In genomic region chr1:25896266-25896665, GRCh38 we compare ENCODE assay signal across 10 cellular contexts. TPM values are rescaled to one million over a fixed set of nuclear protein-coding genes. Genes with fewer than 3 reads are reported as not detected.
DNase-seq lines count a peak whose midpoint lies in the region; ATAC-seq and TF ChIP-seq lines count a peak whose summit lies in the region.
"Had no signal": no experiment of that assay in that cellular context is flagged by ENCODE, and none has a peak within 500 bp of the region (broad histone marks: within the 10 kb centered on the region; RNA-seq: fewer than 3 reads in every experiment).

No MANE protein-coding gene starts in this region.

- WGBS in tibial nerve, 2 donors = 63 to 65% methylated on average over 1 of the region's 1 CpG

- no peaks in the 10 kb centered on the region for H3K9me3 ChIP-seq in tibial nerve

- H3K27ac ChIP-seq in RWPE1 (peak overlapping the region; percentile 99), epithelial cell of prostate (peak overlapping the region; percentile 54), tibial nerve (peak overlapping the region in 3 of 4 donors; percentile 13 to 86 (median 61))

- no peaks in the 10 kb centered on the region for H3K27me3 ChIP-seq in tibial nerve

- H3K4me1 ChIP-seq in tibial nerve = peaks cover 0 to 66% (median 31%) of the 10 kb centered on the region in 4 donors

- TF ChIP-seq POLR2A in tibial nerve (IDR thresholded peaks at IDR 0.05) = no peak

- DNase-seq in activated effector memory CD4-positive, alpha-beta T cell treated with anti-CD3 and anti-CD28 coated beads, Interleukin-2, amount 50 U/mL, for 16 hours = peak; percentile 28
- no peak for DNase-seq in activated effector memory CD4-positive, alpha-beta T cell treated with Interleukin-2 at 50 U/mL for 16 hours
- DNase-seq in RWPE1 (ENCODE audit: low spot score) (no peak), epithelial cell of prostate (ENCODE audit: low read depth, low spot score) (no peak), tibial nerve (ENCODE audit: low spot score in 2 of 2) (no peak), AG08395 (ENCODE audit: low spot score) (no peak), cerebellar nuclear complex (lab: John Stamatoyannopoulos, UW) (no peak)
- DNase-seq: CD8-positive, alpha-beta memory T cell; NCI-H1694 treated with DMSO at 0.1 percent for 48 hours had no signal

- no peak for ATAC-seq in HG03025 (IDR thresholded peaks at IDR 0.05; ENCODE audit: low FRiP score, unreplicated experiment)

- CTCF ChIA-PET in RWPE1 (lab: Yijun Ruan, JAX) = interaction anchor here (0.6 to 2.2 kb wide), 9 partner anchors 8 to 162 kb away, joined by 3 to 12 read pairs (median 3); partner anchors contain the start of genes PAFAH2, PAQR7 and SLC30A2

- no peak overlapping the region for H3K4me3 ChIP-seq in tibial nerve

- peaks cover 0 to 24% (median 0%) of the 10 kb centered on the region in 3 donors for H3K36me3 ChIP-seq in tibial nerve

- TF ChIP-seq CTCF in RWPE1 (conservative IDR thresholded peaks at IDR 0.05; ENCODE audit: low read depth) = no peak
- no peak for TF ChIP-seq CTCF in tibial nerve (IDR thresholded peaks at IDR 0.05)

- POLR2A ChIA-PET in RWPE1 (lab: Yijun Ruan, JAX; ENCODE audit: low non-redundant PET) = interaction anchor here (0.6 kb wide), 1 partner anchor 248 kb away, joined by 3 read pairs; no protein-coding TSS in a partner anchor

- no peak for TF ChIP-seq EP300 in tibial nerve (IDR thresholded peaks at IDR 0.05)

RNA-seq across cellular contexts. Expression of gene STMN1, which starts 10.0 kb away (rescaled TPM):
- 100 to 1,000 TPM in 2 of 4 donors, 10 to 100 TPM in 2; 79.2 to 140 (median 105) TPM for total RNA-seq in tibial nerve

RNA-seq across cellular contexts. Expression of gene PAQR7, which starts 20.8 kb away (rescaled TPM):
- 1 to 10 TPM; 5.4 to 8.7 (median 7.5) TPM for total RNA-seq in tibial nerve

RNA-seq across cellular contexts. Expression of gene AUNIP, which starts 37.0 kb away (rescaled TPM):
- total RNA-seq in tibial nerve = not detected
